ENCODE assay signal across 17 cellular contexts in the genomic region with DNA sequence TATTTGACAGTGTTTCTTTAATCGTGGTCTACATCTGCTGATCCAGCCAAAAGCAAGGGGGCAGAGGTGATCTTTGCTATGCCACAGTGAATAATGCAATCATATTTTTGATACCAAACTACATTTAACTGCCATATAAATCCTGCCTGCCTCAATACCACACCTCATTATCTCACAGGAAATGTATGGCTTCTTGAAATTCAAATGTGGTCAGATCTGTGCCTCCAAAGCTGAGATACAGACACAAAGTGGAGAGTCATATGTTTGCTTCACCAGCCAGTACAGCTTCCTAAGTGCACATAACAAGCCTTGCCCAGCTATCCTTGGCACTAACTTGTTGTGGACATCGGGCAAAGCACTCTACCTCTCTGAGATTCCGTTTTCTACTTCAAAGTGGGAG.
DNase-seq lines count a peak whose midpoint lies in the region; ATAC-seq and TF ChIP-seq lines count a peak whose summit lies in the region.
"Had no signal": no experiment of that assay in that cellular context is flagged by ENCODE, and none has a peak within 500 bp of the region (broad histone marks: within the 10 kb centered on the region; RNA-seq: fewer than 3 reads in every experiment).

No MANE protein-coding gene starts in this region.

- ATAC-seq in naive thymus-derived CD4-positive, alpha-beta T cell = peak; percentile 60
- no peak for ATAC-seq in GM19452 (IDR thresholded peaks at IDR 0.05; ENCODE audit: unreplicated experiment)
- ATAC-seq: A549, HCT116 had no signal

- TF ChIP-seq CTCF in colonic mucosa (IDR thresholded peaks at IDR 0.05) (no peak), testis (IDR thresholded peaks at IDR 0.05) (no peak)

- CTCF ChIA-PET in naive thymus-derived CD4-positive, alpha-beta T cell (lab: Charles Lee) = no interaction called here

- H3K79me1 ChIP-seq in mesenchymal stem cell (replicated peaks; ENCODE audit: low read length, poor library complexity, severe bottlenecking) = no peaks in the 10 kb centered on the region

- no peaks in the 10 kb centered on the region for H3K36me3 Mint-ChIP-seq in naive thymus-derived CD4-positive, alpha-beta T cell
- H3K36me3 Mint-ChIP-seq: CD4-positive, CD25-positive, alpha-beta regulatory T cell had no signal

- peak overlapping the region; percentile 56 for H3K27ac ChIP-seq in colonic mucosa
- no peak overlapping the region for H3K27ac ChIP-seq in naive thymus-derived CD4-positive, alpha-beta T cell (ENCODE audit: low read depth, low read length)
- H3K27ac ChIP-seq in testis = peak overlapping the region in 1 of 2 donors; percentile 7
- H3K27ac ChIP-seq in mesenchymal stem cell (ENCODE audit: low read length, poor library complexity, severe bottlenecking) = no peak overlapping the region
- H3K27ac ChIP-seq: A549 had no signal

- 77 to 92% methylated on average over 3 of the region's 3 CpGs for WGBS in testis, 2 donors
- 76% methylated on average over 3 of the region's 3 CpGs for WGBS in mesenchymal stem cell

- TF ChIP-seq POLR2A in testis (IDR thresholded peaks at IDR 0.05) = no peak

- H3K4me3 ChIP-seq in colonic mucosa (no peak overlapping the region), testis (no peak overlapping the region), mesenchymal stem cell (ENCODE audit: insufficient read depth in 1 of 2, low read depth in 1 of 2, low read length in 2 of 2) (no peak overlapping the region)
- H3K4me3 ChIP-seq in naive thymus-derived CD4-positive, alpha-beta T cell (ENCODE audit: low read length) = no peak overlapping the region
- H3K4me3 ChIP-seq: A549 had no signal

- POLR2A ChIA-PET in naive thymus-derived CD4-positive, alpha-beta T cell (lab: Charles Lee) = no interaction called here

- intact Hi-C loops in colonic mucosa (cut with DNase I) = no loop called here
- intact Hi-C loops in naive thymus-derived CD4-positive, alpha-beta T cell (cut with micrococcal nuclease) = no loop called here
- intact Hi-C loops in testis (cut with DNase I; ENCODE audit: low total_unique reads) = no loop called here

- H3K4me3 Mint-ChIP-seq in naive thymus-derived CD4-positive, alpha-beta T cell = no peak overlapping the region
- H3K4me3 Mint-ChIP-seq: CD4-positive, CD25-positive, alpha-beta regulatory T cell had no signal

- H3K9me3 Mint-ChIP-seq in naive thymus-derived CD4-positive, alpha-beta T cell = peaks cover 0 to 8% (median 0%) of the 10 kb centered on the region in 11 donors

- no peak overlapping the region for H4K8ac ChIP-seq in mesenchymal stem cell (ENCODE audit: low read length)

- H3K9me3 ChIP-seq in colonic mucosa (no peaks in the 10 kb centered on the region), testis (no peaks in the 10 kb centered on the region), mesenchymal stem cell (ENCODE audit: control insufficient read depth, low read length) (no peaks in the 10 kb centered on the region)
- H3K9me3 ChIP-seq in naive thymus-derived CD4-positive, alpha-beta T cell (ENCODE audit: control insufficient read depth in 2 of 3, low read length in 3 of 3) = no peaks in the 10 kb centered on the region
- H3K9me3 ChIP-seq: A549 had no signal

- no peak overlapping the region for H3K18ac ChIP-seq in mesenchymal stem cell (ENCODE audit: low read depth in 1 of 2, low read length in 2 of 2)

- no peak overlapping the region for H3K14ac ChIP-seq in mesenchymal stem cell (ENCODE audit: low read length in 2 of 2)

- H3K36me3 ChIP-seq in colonic mucosa (no peaks in the 10 kb centered on the region), testis (ENCODE audit: low read depth, missing control alignments) (no peaks in the 10 kb centered on the region), mesenchymal stem cell (ENCODE audit: control insufficient read depth in 1 of 2, insufficient read depth in 2 of 2, low read depth in 1 of 2, low read length in 2 of 2) (no peaks in the 10 kb centered on the region)
- H3K36me3 ChIP-seq in naive thymus-derived CD4-positive, alpha-beta T cell (ENCODE audit: control insufficient read depth in 2 of 3, insufficient read depth in 3 of 3, low read length in 3 of 3) = no peaks in the 10 kb centered on the region

- H3K4me2 ChIP-seq in mesenchymal stem cell (ENCODE audit: low read length, poor library complexity, severe bottlenecking) = no peak overlapping the region
- H3K4me2 ChIP-seq: A549 had no signal

- H3K27me3 ChIP-seq in colonic mucosa = no peaks in the 10 kb centered on the region
- no peaks in the 10 kb centered on the region for H3K27me3 ChIP-seq in naive thymus-derived CD4-positive, alpha-beta T cell (ENCODE audit: control insufficient read depth in 2 of 2, insufficient read depth in 2 of 2, low read length in 2 of 2)
- no peaks in the 10 kb centered on the region for H3K27me3 ChIP-seq in testis
- H3K27me3 ChIP-seq in mesenchymal stem cell (ENCODE audit: control insufficient read depth in 1 of 2, insufficient read depth in 1 of 2, low read length in 2 of 2) = peaks cover 4 to 5% of the 10 kb centered on the region in 2 experiments

- H2AK5ac ChIP-seq in mesenchymal stem cell (ENCODE audit: low read length, severe bottlenecking) = no peak overlapping the region

- no peak overlapping the region for H3K27ac Mint-ChIP-seq in naive thymus-derived CD4-positive, alpha-beta T cell
- H3K27ac Mint-ChIP-seq: CD4-positive, CD25-positive, alpha-beta regulatory T cell had no signal

- H3K4ac ChIP-seq in mesenchymal stem cell (ENCODE audit: low read depth in 1 of 2, low read length in 2 of 2) = no peak overlapping the region

- H2BK120ac ChIP-seq in mesenchymal stem cell (ENCODE audit: low read depth, low read length) = no peak overlapping the region

- H3K4me1 Mint-ChIP-seq in naive thymus-derived CD4-positive, alpha-beta T cell = peaks cover 0 to 8% (median 0%) of the 10 kb centered on the region in 7 donors
- H3K4me1 Mint-ChIP-seq: CD4-positive, CD25-positive, alpha-beta regulatory T cell had no signal

- no peak overlapping the region for H4K91ac ChIP-seq in mesenchymal stem cell (ENCODE audit: low read length)

- H3K9ac ChIP-seq in colonic mucosa (ENCODE audit: low read depth in 2 of 2, low read length in 2 of 2) (no peak overlapping the region), mesenchymal stem cell (ENCODE audit: low read length) (no peak overlapping the region)

- no peak overlapping the region for H2BK15ac ChIP-seq in mesenchymal stem cell (ENCODE audit: low read depth, poor library complexity, severe bottlenecking)

- H2BK5ac ChIP-seq in mesenchymal stem cell (ENCODE audit: low read depth, low read length, poor library complexity, severe bottlenecking) = no peak overlapping the region

- H3K4me1 ChIP-seq in colonic mucosa = no peaks in the 10 kb centered on the region
- H3K4me1 ChIP-seq in naive thymus-derived CD4-positive, alpha-beta T cell (ENCODE audit: control insufficient read depth in 2 of 2, insufficient read depth in 2 of 2, low read length in 2 of 2) = no peaks in the 10 kb centered on the region
- H3K4me1 ChIP-seq in testis = no peaks in the 10 kb centered on the region
- H3K4me1 ChIP-seq in mesenchymal stem cell (ENCODE audit: control insufficient read depth, insufficient read depth, low read depth, low read length) = peaks cover 5% of the 10 kb centered on the region
- H3K4me1 ChIP-seq: A549 had no signal

- H2BK12ac ChIP-seq in mesenchymal stem cell (ENCODE audit: low read length in 2 of 2) = no peak overlapping the region

- no peak overlapping the region for H3K23ac ChIP-seq in mesenchymal stem cell (ENCODE audit: low read length in 2 of 2)

- H2AFZ ChIP-seq in mesenchymal stem cell (ENCODE audit: low read depth, low read length) = no peak overlapping the region

- peak; percentile 50 for DNase-seq in CMK (ENCODE audit: low read depth)
- DNase-seq in RPMI7951 (ENCODE audit: low read depth) = peak; percentile 20
- DNase-seq in colonic mucosa = no peak
- no peak for DNase-seq in naive thymus-derived CD4-positive, alpha-beta T cell
- no peak for DNase-seq in NCI-H1436 (lab: John Stamatoyannopoulos, UW)
- no peak for DNase-seq in testis
- DNase-seq in mesenchymal stem cell = no peak
- DNase-seq: CD4-positive, CD25-positive, alpha-beta regulatory T cell; DMS79; KBM-7; NCI-H1092; NCI-H1694; NCI-H446 treated with DMSO at 0.1 percent for 48 hours; NCI-H748 treated with DMSO at 0.1 percent for 48 hours had no signal

- H3K27me3 Mint-ChIP-seq in naive thymus-derived CD4-positive, alpha-beta T cell = peaks cover 13 to 61% (median 31%) of the 10 kb centered on the region in 5 donors

Comparison
In these comparisons a context has a peak if more than half of its experiments do, and no peak if none do; other contexts are left out.
1. DNase-seq: peak in CMK (single experiment) and RPMI7951 (single experiment); none in colonic mucosa (single experiment), naive thymus-derived CD4-positive, alpha-beta T cell (0 of 9), NCI-H1436 (single experiment), testis (single experiment) and mesenchymal stem cell (single experiment).